Comparison of ENCODE assay signal across 10 cellular contexts in genomic region chr14:44898547-44898946, GRCh38.
DNase-seq lines count a peak whose midpoint lies in the region; ATAC-seq and TF ChIP-seq lines count a peak whose summit lies in the region.
"Had no signal": no experiment of that assay in that cellular context is flagged by ENCODE, and none has a peak within 500 bp of the region (broad histone marks: within the 10 kb centered on the region; RNA-seq: fewer than 3 reads in every experiment).

No MANE protein-coding gene starts in this region.

- H3K9me3 ChIP-seq in thoracic aorta, result no peaks in the 10 kb centered on the region

- no peaks in the 10 kb centered on the region for H3K36me3 Mint-ChIP-seq in activated CD4-positive, alpha-beta T cell treated with anti-CD3 and anti-CD28 coated beads, Interleukin-2, amount 10 ng/mL, durations not matched to agents 24 days and 14 days (ENCODE audit: low read depth)
- no peaks in the 10 kb centered on the region for H3K36me3 Mint-ChIP-seq in activated naive CD8-positive, alpha-beta T cell treated with anti-CD3 and anti-CD28 coated beads, Interleukin-2, amount 50 U/mL, for 24 hours (ENCODE audit: low read depth)
- peaks cover 0 to 4% (median 0%) of the 10 kb centered on the region in 3 donors for H3K36me3 Mint-ChIP-seq in immature natural killer cell

- no peaks in the 10 kb centered on the region for H3K27me3 ChIP-seq in thoracic aorta (replicated peaks; ENCODE audit: insufficient read depth)

- peak overlapping the region in 1 of 2 donors; percentile 97 for H3K27ac ChIP-seq in thoracic aorta

- peak overlapping the region; percentile 84 for H3K4me3 ChIP-seq in thoracic aorta

- peaks cover 4% of the 10 kb centered on the region for H3K36me3 ChIP-seq in thoracic aorta

- TF ChIP-seq CTCF in thoracic aorta (IDR thresholded peaks at IDR 0.05), result no peak

- peaks cover 4 to 37% of the 10 kb centered on the region in 2 donors for H3K4me1 ChIP-seq in thoracic aorta (ENCODE audit: control insufficient read depth in 1 of 2, low read depth in 2 of 2)

- H3K27ac Mint-ChIP-seq in activated CD4-positive, alpha-beta T cell treated with anti-CD3 and anti-CD28 coated beads, Interleukin-2, amount 10 ng/mL, durations not matched to agents 24 days and 14 days, result no peak overlapping the region
- no peak overlapping the region for H3K27ac Mint-ChIP-seq in activated naive CD8-positive, alpha-beta T cell treated with anti-CD3 and anti-CD28 coated beads, Interleukin-2, amount 50 U/mL, for 24 hours
- peak overlapping the region in 5 of 6 donors; percentile 66 to 94 (median 84) for H3K27ac Mint-ChIP-seq in immature natural killer cell

- peak overlapping the region; percentile 86 for H3K4me3 Mint-ChIP-seq in activated CD4-positive, alpha-beta T cell treated with anti-CD3 and anti-CD28 coated beads, Interleukin-2, amount 10 ng/mL, durations not matched to agents 24 days and 14 days
- peak overlapping the region; percentile 87 for H3K4me3 Mint-ChIP-seq in activated naive CD8-positive, alpha-beta T cell treated with anti-CD3 and anti-CD28 coated beads, Interleukin-2, amount 50 U/mL, for 24 hours
- H3K4me3 Mint-ChIP-seq in immature natural killer cell, result peak overlapping the region; percentile 73 to 94 (median 87)

- no peaks in the 10 kb centered on the region for H3K27me3 Mint-ChIP-seq in activated CD4-positive, alpha-beta T cell treated with anti-CD3 and anti-CD28 coated beads, Interleukin-2, amount 10 ng/mL, durations not matched to agents 24 days and 14 days
- no peaks in the 10 kb centered on the region for H3K27me3 Mint-ChIP-seq in activated naive CD8-positive, alpha-beta T cell treated with anti-CD3 and anti-CD28 coated beads, Interleukin-2, amount 50 U/mL, for 24 hours
- peaks cover 2 to 9% (median 9%) of the 10 kb centered on the region in 3 donors for H3K27me3 Mint-ChIP-seq in immature natural killer cell (ENCODE audit: low read depth in 3 of 3)

- H3K4me1 Mint-ChIP-seq in activated CD4-positive, alpha-beta T cell treated with anti-CD3 and anti-CD28 coated beads, Interleukin-2, amount 10 ng/mL, durations not matched to agents 24 days and 14 days, result peaks cover 10% of the 10 kb centered on the region
- peaks cover 18% of the 10 kb centered on the region for H3K4me1 Mint-ChIP-seq in activated naive CD8-positive, alpha-beta T cell treated with anti-CD3 and anti-CD28 coated beads, Interleukin-2, amount 50 U/mL, for 24 hours
- peaks cover 17 to 22% of the 10 kb centered on the region in 2 donors for H3K4me1 Mint-ChIP-seq in immature natural killer cell

- intact Hi-C loops in activated CD4-positive, alpha-beta T cell treated with anti-CD3 and anti-CD28 coated beads, Interleukin-2, amount 10 ng/mL, durations not matched to agents 24 days and 14 days (cut with micrococcal nuclease), result loop anchor here (5.0 kb wide), 1 partner anchor 369 kb away; no protein-coding TSS in a partner anchor

- DNase-seq in activated CD4-positive, alpha-beta T cell treated with anti-CD3 and anti-CD28 coated beads, Interleukin-2, amount 10 ng/mL, durations not matched to agents 24 days and 14 days, result no peak
- DNase-seq in activated CD4-positive, alpha-beta T cell treated with anti-CD3 and anti-CD28 coated beads for 4 hours, result no peak
- DNase-seq in activated naive CD8-positive, alpha-beta T cell treated with anti-CD3 and anti-CD28 coated beads, Interleukin-2, amount 50 U/mL, for 24 hours, result no peak
- DNase-seq in immature natural killer cell (no peak), thoracic aorta (ENCODE audit: low spot score) (no peak), HK-2 (ENCODE audit: unreplicated experiment) (no peak)
- DNase-seq: COR-L47; stimulated activated CD8-positive, alpha-beta memory T cell treated with anti-CD3 and anti-CD28 coated beads, Interleukin-4, amount 100 ng/mL, for 48 hours had no signal

- no peaks in the 10 kb centered on the region for H3K9me3 Mint-ChIP-seq in activated CD4-positive, alpha-beta T cell treated with anti-CD3 and anti-CD28 coated beads, Interleukin-2, amount 10 ng/mL, durations not matched to agents 24 days and 14 days
- no peaks in the 10 kb centered on the region for H3K9me3 Mint-ChIP-seq in activated naive CD8-positive, alpha-beta T cell treated with anti-CD3 and anti-CD28 coated beads, Interleukin-2, amount 50 U/mL, for 24 hours
- H3K9me3 Mint-ChIP-seq in immature natural killer cell, result no peaks in the 10 kb centered on the region

- ATAC-seq in activated naive CD8-positive, alpha-beta T cell treated with anti-CD3 and anti-CD28 coated beads, Interleukin-2, amount 50 U/mL, for 24 hours, result no peak
- ATAC-seq in thoracic aorta (ENCODE audit: insufficient number of reproducible peaks, low FRiP score, low read depth) (no peak), HG02642 (IDR thresholded peaks at IDR 0.05; ENCODE audit: poor library complexity, unreplicated experiment) (no peak), GM18907 (IDR thresholded peaks at IDR 0.05; ENCODE audit: unreplicated experiment) (no peak)

Comparison
In these comparisons a context has a peak if more than half of its experiments do, and no peak if none do; other contexts are left out.
1. H3K27ac Mint-ChIP-seq: peak in immature natural killer cell (5 of 6); none in activated CD4-positive, alpha-beta T cell treated with anti-CD3 and anti-CD28 coated beads, Interleukin-2, amount 10 ng/mL, durations not matched to agents 24 days and 14 days (single experiment) and activated naive CD8-positive, alpha-beta T cell treated with anti-CD3 and anti-CD28 coated beads, Interleukin-2, amount 50 U/mL, for 24 hours (single experiment).
2. Peak in every context shown above with its lines, with median percentiles within 50 percentile points of each other: H3K4me3 Mint-ChIP-seq.